9 cellular contexts compared by ENCODE assay signal in the genomic region with DNA sequence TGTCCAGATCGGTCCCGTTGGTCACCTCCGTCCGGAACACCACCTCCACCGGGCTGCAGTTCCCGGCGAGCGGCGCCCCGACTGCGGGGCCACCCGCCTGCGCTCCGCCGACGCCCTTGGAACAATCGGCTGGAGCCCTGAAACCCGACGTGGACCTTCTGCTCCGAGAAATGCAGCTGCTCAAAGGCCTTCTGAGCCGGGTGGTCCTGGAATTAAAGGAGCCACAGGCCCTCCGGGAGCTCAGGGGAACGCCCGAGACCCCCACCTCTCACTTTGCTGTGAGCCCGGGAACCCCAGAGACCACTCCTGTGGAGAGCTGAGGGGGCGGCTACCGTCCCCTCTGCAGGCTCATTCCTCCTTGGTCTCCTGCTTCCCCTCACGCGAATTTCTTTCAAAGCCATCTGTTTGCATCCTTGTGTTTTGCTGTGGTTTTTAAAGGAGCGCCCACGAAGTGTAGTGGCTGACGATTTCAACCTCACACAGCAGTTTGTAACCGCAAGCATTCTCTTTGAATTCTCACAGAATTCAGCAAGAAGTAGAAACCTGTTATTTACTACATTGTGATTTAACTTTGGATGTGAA. TPM values are rescaled to one million over a fixed set of nuclear protein-coding genes. Genes with fewer than 3 reads are reported as not detected.
DNase-seq lines count a peak whose midpoint lies in the region; ATAC-seq lines count a peak whose summit lies in the region.
"Had no signal": no experiment of that assay in that cellular context is flagged by ENCODE, and none has a peak within 500 bp of the region (broad histone marks: within the 10 kb centered on the region; RNA-seq: fewer than 3 reads in every experiment).

No MANE protein-coding gene starts in this region.

- peaks cover 35% of the 10 kb centered on the region for H3K27me3 ChIP-seq in CD4-positive, CD25-positive, alpha-beta regulatory T cell (ENCODE audit: control insufficient read depth, insufficient read depth, low read length)
- no peaks in the 10 kb centered on the region for H3K27me3 ChIP-seq in MG63

- H3K9me3 Mint-ChIP-seq in CD4-positive, CD25-positive, alpha-beta regulatory T cell, result peaks cover 0 to 2% (median 0%) of the 10 kb centered on the region in 7 donors
- H3K9me3 Mint-ChIP-seq in activated T-helper 17 cell treated with anti-CD3 and anti-CD28 coated beads, Interleukin-2, amount 50 U/mL, for 72 hours, result no peaks in the 10 kb centered on the region

- H3K4me1 ChIP-seq in CD4-positive, CD25-positive, alpha-beta regulatory T cell (ENCODE audit: control insufficient read depth, insufficient read depth, low read length, poor library complexity, severe bottlenecking), result peaks cover 26% of the 10 kb centered on the region

- H3K27me3 Mint-ChIP-seq in CD4-positive, CD25-positive, alpha-beta regulatory T cell, result peaks cover 77% of the 10 kb centered on the region
- peaks cover 18% of the 10 kb centered on the region for H3K27me3 Mint-ChIP-seq in activated T-helper 17 cell treated with anti-CD3 and anti-CD28 coated beads, Interleukin-2, amount 50 U/mL, for 72 hours

- H3K9me3 ChIP-seq in CD4-positive, CD25-positive, alpha-beta regulatory T cell (ENCODE audit: control insufficient read depth in 2 of 2, low read length in 2 of 2), result no peaks in the 10 kb centered on the region
- H3K9me3 ChIP-seq in MG63, result no peaks in the 10 kb centered on the region

- peak overlapping the region; percentile 93 to 96 (median 96) for H3K4me3 Mint-ChIP-seq in CD4-positive, CD25-positive, alpha-beta regulatory T cell
- H3K4me3 Mint-ChIP-seq in activated T-helper 17 cell treated with anti-CD3 and anti-CD28 coated beads, Interleukin-2, amount 50 U/mL, for 72 hours, result peak overlapping the region; percentile 85

- peak overlapping the region; percentile 49 for H3K4me3 ChIP-seq in CD4-positive, CD25-positive, alpha-beta regulatory T cell (ENCODE audit: low read depth, low read length)
- peak overlapping the region; percentile 90 for H3K4me3 ChIP-seq in MG63

- no peaks in the 10 kb centered on the region for H3K36me3 Mint-ChIP-seq in CD4-positive, CD25-positive, alpha-beta regulatory T cell
- no peaks in the 10 kb centered on the region for H3K36me3 Mint-ChIP-seq in activated T-helper 17 cell treated with anti-CD3 and anti-CD28 coated beads, Interleukin-2, amount 50 U/mL, for 72 hours (ENCODE audit: low read depth)

- no peaks in the 10 kb centered on the region for H3K36me3 ChIP-seq in CD4-positive, CD25-positive, alpha-beta regulatory T cell (ENCODE audit: control insufficient read depth, insufficient read depth, low read length)
- H3K36me3 ChIP-seq in MG63, result no peaks in the 10 kb centered on the region

- peak; percentile 9 to 19 for ATAC-seq in CD4-positive, CD25-positive, alpha-beta regulatory T cell (ENCODE audit: low read depth in 2 of 2)
- peak; percentile 18 for ATAC-seq in GM21423 (IDR thresholded peaks at IDR 0.05; ENCODE audit: unreplicated experiment)
- ATAC-seq in activated T-helper 17 cell treated with anti-CD3 and anti-CD28 coated beads, Interleukin-2, amount 50 U/mL, for 72 hours (replicated peaks), result peak; percentile 38
- no peak for ATAC-seq in GM18520 (IDR thresholded peaks at IDR 0.05; ENCODE audit: unreplicated experiment)

- peak; percentile 12 to 61 (median 59) for DNase-seq in CD4-positive, CD25-positive, alpha-beta regulatory T cell
- DNase-seq in MG63, result no peak
- DNase-seq in germinal center (ENCODE audit: low spot score), result peak; percentile 13
- DNase-seq in retina, result peak; percentile 90
- no peak for DNase-seq in NCI-H774 (lab: John Stamatoyannopoulos, UW)

- H3K4me1 Mint-ChIP-seq in CD4-positive, CD25-positive, alpha-beta regulatory T cell, result peaks cover 6 to 38% (median 24%) of the 10 kb centered on the region in 4 donors
- H3K4me1 Mint-ChIP-seq in activated T-helper 17 cell treated with anti-CD3 and anti-CD28 coated beads, Interleukin-2, amount 50 U/mL, for 72 hours, result peaks cover 28% of the 10 kb centered on the region

- peak overlapping the region; percentile 69 to 85 (median 77) for H3K27ac Mint-ChIP-seq in CD4-positive, CD25-positive, alpha-beta regulatory T cell
- peak overlapping the region; percentile 78 for H3K27ac Mint-ChIP-seq in activated T-helper 17 cell treated with anti-CD3 and anti-CD28 coated beads, Interleukin-2, amount 50 U/mL, for 72 hours

- peak overlapping the region; percentile 14 for H3K27ac ChIP-seq in CD4-positive, CD25-positive, alpha-beta regulatory T cell (ENCODE audit: insufficient read depth, low read length, poor library complexity, severe bottlenecking)

RNA-seq across cellular contexts. Expression of a gene that starts 6.1 kb away (rescaled TPM):
- not detected for total RNA-seq in CD4-positive, CD25-positive, alpha-beta regulatory T cell
- polyA plus RNA-seq in CD4-positive, CD25-positive, alpha-beta regulatory T cell, result under 1 TPM; 0.25 to 0.63 (median 0.51) TPM
- total RNA-seq in MG63 (2014; rRNA removed; shearing (Covaris generic); ENCODE audit: low replicate concordance), result 0.47 and 3.1 TPM in 2 replicates
- total RNA-seq in activated T-helper 17 cell treated with anti-CD3 and anti-CD28 coated beads, Interleukin-2, amount 50 U/mL, for 72 hours, result not detected

RNA-seq across cellular contexts. Expression of a gene that starts 20.4 kb away (rescaled TPM):
- not detected for total RNA-seq in CD4-positive, CD25-positive, alpha-beta regulatory T cell
- 1 to 10 TPM in 1 of 4 donors, under 1 TPM in 2, not detected in 1; 0.51 to 2.1 (median 0.51) TPM for polyA plus RNA-seq in CD4-positive, CD25-positive, alpha-beta regulatory T cell
- total RNA-seq in MG63 (2014; rRNA removed; shearing (Covaris generic); ENCODE audit: low replicate concordance), result 2.2 TPM in 1 of 2 replicates, not detected in the other
- total RNA-seq in activated T-helper 17 cell treated with anti-CD3 and anti-CD28 coated beads, Interleukin-2, amount 50 U/mL, for 72 hours, result not detected
- total RNA-seq: T-helper 2 cell treated with Interferon-gamma antibody and Interleukin-4, amounts not matched to agents 100 ng/mL and 5 ng/mL, for 36 hours had no signal

RNA-seq across cellular contexts. Expression of a gene that starts 22.2 kb away (rescaled TPM):
- 15.2 TPM for total RNA-seq in CD4-positive, CD25-positive, alpha-beta regulatory T cell
- 10 to 100 TPM; 53.9 to 69.9 (median 60.9) TPM for polyA plus RNA-seq in CD4-positive, CD25-positive, alpha-beta regulatory T cell
- 64.9 and 126 TPM in 2 replicates for total RNA-seq in MG63 (2014; rRNA removed; shearing (Covaris generic); ENCODE audit: low replicate concordance)
- total RNA-seq in activated T-helper 17 cell treated with anti-CD3 and anti-CD28 coated beads, Interleukin-2, amount 50 U/mL, for 72 hours, result 10 to 100 TPM; 12.0 to 16.7 TPM

RNA-seq across cellular contexts. Expression of a gene that starts 38.7 kb away (rescaled TPM):
- total RNA-seq in CD4-positive, CD25-positive, alpha-beta regulatory T cell, result 17.8 TPM
- polyA plus RNA-seq in CD4-positive, CD25-positive, alpha-beta regulatory T cell, result 10 to 100 TPM; 13.5 to 16.5 (median 14.9) TPM
- 17.2 and 19.4 TPM in 2 replicates for total RNA-seq in MG63 (2014; rRNA removed; shearing (Covaris generic); ENCODE audit: low replicate concordance)
- total RNA-seq in activated T-helper 17 cell treated with anti-CD3 and anti-CD28 coated beads, Interleukin-2, amount 50 U/mL, for 72 hours, result 10 to 100 TPM; 17.5 to 24.9 TPM

Comparison
In these comparisons a context has a peak if more than half of its experiments do, and no peak if none do; other contexts are left out.
1. DNase-seq: peak in CD4-positive, CD25-positive, alpha-beta regulatory T cell (3 of 3), germinal center (single experiment) and retina (single experiment); none in MG63 (single experiment) and NCI-H774 (single experiment).